7 cellular contexts compared by ENCODE assay signal in genomic region chr21:21151231-21151630, GRCh38.
"Had no signal": no experiment of that assay in that cellular context is flagged by ENCODE, and none has a peak within 500 bp of the region (broad histone marks: within the 10 kb centered on the region; RNA-seq: fewer than 3 reads in every experiment).

No MANE protein-coding gene starts in this region.

- H3K27ac ChIP-seq: HL-60, KMS-11 had no signal

- H3K9me3 Mint-ChIP-seq: IgD-negative memory B cell had no signal

- H3K27ac Mint-ChIP-seq: IgD-negative memory B cell had no signal

- H3K27me3 Mint-ChIP-seq: IgD-negative memory B cell had no signal

- DNase-seq: IMR-90, KBM-7, KG1 had no signal

- H3K4me1 Mint-ChIP-seq: IgD-negative memory B cell had no signal

- FAIRE-seq: HTR-8/SVneo had no signal

- H3K36me3 Mint-ChIP-seq: IgD-negative memory B cell had no signal

- H3K9ac ChIP-seq: KMS-11 had no signal

- H3K4me2 ChIP-seq: KMS-11 had no signal

- H3K4me3 Mint-ChIP-seq: IgD-negative memory B cell had no signal
